ENCODE assay signal across 8 cellular contexts in the genomic region with DNA sequence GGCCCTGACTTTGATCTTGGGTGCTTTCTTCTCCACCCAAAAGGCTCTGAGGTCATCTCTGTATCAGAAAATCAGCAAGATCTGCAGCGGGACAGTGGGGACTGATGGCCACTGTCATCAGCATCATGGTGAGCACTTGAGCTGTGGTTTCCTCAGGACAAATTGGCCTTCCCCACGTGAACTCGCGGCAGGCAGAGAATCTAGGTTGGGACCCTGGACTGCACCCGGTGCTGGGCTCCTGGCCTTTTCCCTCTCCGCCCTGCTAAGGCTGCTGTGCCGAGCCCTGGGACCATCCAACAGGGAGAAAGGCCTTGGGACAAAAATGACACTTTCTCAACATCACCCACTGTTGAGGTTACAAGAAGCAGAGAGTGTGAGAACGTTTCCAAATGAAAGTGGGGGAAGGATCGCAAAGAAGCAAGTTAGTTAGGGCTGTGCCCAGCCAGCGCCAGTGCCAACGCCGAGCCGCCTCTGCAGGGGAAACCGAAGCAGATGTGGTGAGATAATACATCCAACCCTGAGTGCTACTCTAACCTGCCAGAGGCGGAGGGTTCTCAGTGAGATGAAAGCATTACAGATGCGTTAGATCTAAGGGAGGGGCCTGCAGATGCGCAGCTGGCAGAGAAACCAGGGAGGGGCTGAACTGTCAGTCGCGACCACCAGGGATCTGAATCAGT.
DNase-seq lines count a peak whose midpoint lies in the region; ATAC-seq lines count a peak whose summit lies in the region.

No MANE protein-coding gene starts in this region.

- DNase-seq in NCI-H69 (lab: John Stamatoyannopoulos, UW) (peak; percentile 68), OCI-M2 (lab: John Stamatoyannopoulos, UW; ENCODE audit: unreplicated experiment) (no peak), medulla oblongata (ENCODE audit: extremely low spot score) (no peak), SKM-1 treated with dmso at 0.1 percent for 144 hours (lab: John Stamatoyannopoulos, UW; ENCODE audit: unreplicated experiment) (no peak)
- peak; percentile 65 for DNase-seq in activated naive CD4-positive, alpha-beta T cell treated with Interleukin-2 at 50 U/mL for 16 hours
- DNase-seq in stimulated activated CD8-positive, alpha-beta memory T cell treated with anti-CD3 and anti-CD28 coated beads, Interleukin-12 subunit alpha, Interleukin-12 subunit beta, amount 100 ng/mL, for 1 hour (ENCODE audit: low read depth) = peak; percentile 57

- ATAC-seq in GM18502 (IDR thresholded peaks at IDR 0.05; ENCODE audit: poor library complexity, unreplicated experiment) (peak; percentile 32), HG02571 (IDR thresholded peaks at IDR 0.05; ENCODE audit: unreplicated experiment) (peak; percentile 25)

Comparison
In these comparisons a context has a peak if more than half of its experiments do, and no peak if none do; other contexts are left out.
1. DNase-seq: peak in NCI-H69 (single experiment), activated naive CD4-positive, alpha-beta T cell treated with Interleukin-2 at 50 U/mL for 16 hours (single experiment) and stimulated activated CD8-positive, alpha-beta memory T cell treated with anti-CD3 and anti-CD28 coated beads, Interleukin-12 subunit alpha, Interleukin-12 subunit beta, amount 100 ng/mL, for 1 hour (single experiment); none in OCI-M2 (single experiment), medulla oblongata (single experiment) and SKM-1 treated with dmso at 0.1 percent for 144 hours (single experiment).